12 cellular contexts compared by ENCODE assay signal in the genomic region with DNA sequence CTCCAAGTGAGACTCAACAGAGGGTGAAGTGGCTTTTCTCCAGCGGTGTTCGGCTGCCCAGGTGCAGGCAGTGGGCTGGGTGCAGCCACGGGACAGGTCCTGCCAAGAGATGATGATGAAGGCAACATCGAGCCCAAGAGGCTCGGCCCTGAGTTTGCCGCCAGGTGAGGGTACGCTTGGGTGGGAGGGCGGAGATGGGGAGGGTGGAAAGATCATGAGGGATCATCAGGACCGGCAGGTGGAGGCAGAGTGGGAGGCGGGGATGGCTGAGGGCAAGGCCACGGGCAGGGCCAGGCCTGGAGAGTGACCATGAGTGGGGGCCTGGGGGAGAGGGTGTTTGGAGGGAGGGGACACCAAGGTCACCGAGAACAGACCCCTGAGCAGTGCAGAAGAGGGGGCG. TPM values are rescaled to one million over a fixed set of nuclear protein-coding genes. Genes with fewer than 3 reads are reported as not detected.
"Had no signal": no experiment of that assay in that cellular context is flagged by ENCODE, and none has a peak within 500 bp of the region (broad histone marks: within the 10 kb centered on the region; RNA-seq: fewer than 3 reads in every experiment).

No MANE protein-coding gene starts in this region.

- H3K4me3 Mint-ChIP-seq: activated CD8-positive, alpha-beta T cell treated with anti-CD3 and anti-CD28 coated beads for 36 hours; activated naive CD8-positive, alpha-beta T cell treated with anti-CD3 and anti-CD28 coated beads, Interleukin-2, amount 10 ng/mL, durations not matched to agents 7 days and 5 days had no signal

- H3K9me3 ChIP-seq: adrenal gland, Peyer's patch, SJCRH30 had no signal

- H3K27me3 ChIP-seq: adrenal gland, Peyer's patch, SJCRH30 had no signal

- H3K9me3 Mint-ChIP-seq: activated CD8-positive, alpha-beta T cell treated with anti-CD3 and anti-CD28 coated beads for 36 hours; activated naive CD8-positive, alpha-beta T cell treated with anti-CD3 and anti-CD28 coated beads, Interleukin-2, amount 10 ng/mL, durations not matched to agents 7 days and 5 days; T-helper 2 cell treated with Interferon-gamma antibody and Interleukin-4, amounts not matched to agents 5 μg/mL and 100 μg/mL, for 36 hours had no signal

- H3K4me3 ChIP-seq: adrenal gland, breast epithelium, Peyer's patch, SJCRH30 had no signal

- DNase-seq: NCI-H1417 treated with DMSO at 0.1 percent for 48 hours had no signal

- H3K4me2 ChIP-seq: KMS-11 had no signal

- H3K36me3 Mint-ChIP-seq: activated naive CD8-positive, alpha-beta T cell treated with anti-CD3 and anti-CD28 coated beads, Interleukin-2, amount 10 ng/mL, durations not matched to agents 7 days and 5 days had no signal

- H3K27ac Mint-ChIP-seq: activated CD8-positive, alpha-beta T cell treated with anti-CD3 and anti-CD28 coated beads for 36 hours; T-helper 2 cell treated with Interferon-gamma antibody and Interleukin-4, amounts not matched to agents 5 μg/mL and 100 μg/mL, for 36 hours had no signal

- H3K4me1 ChIP-seq: adrenal gland, breast epithelium, SJCRH30 had no signal

- H3K36me3 ChIP-seq: adrenal gland, breast epithelium, Peyer's patch, SJCRH30, WERI-Rb-1 had no signal

- H3K9ac ChIP-seq: KMS-11 had no signal

- H3K27ac ChIP-seq: adrenal gland, breast epithelium, KMS-11, Peyer's patch, RWPE1, SJCRH30, WERI-Rb-1 had no signal

RNA-seq across cellular contexts. Expression of gene AMZ1, which starts 17.8 kb away (rescaled TPM):
- total RNA-seq: MCF 10A had no signal
